ENCODE assay signal across 26 cellular contexts in the genomic region with DNA sequence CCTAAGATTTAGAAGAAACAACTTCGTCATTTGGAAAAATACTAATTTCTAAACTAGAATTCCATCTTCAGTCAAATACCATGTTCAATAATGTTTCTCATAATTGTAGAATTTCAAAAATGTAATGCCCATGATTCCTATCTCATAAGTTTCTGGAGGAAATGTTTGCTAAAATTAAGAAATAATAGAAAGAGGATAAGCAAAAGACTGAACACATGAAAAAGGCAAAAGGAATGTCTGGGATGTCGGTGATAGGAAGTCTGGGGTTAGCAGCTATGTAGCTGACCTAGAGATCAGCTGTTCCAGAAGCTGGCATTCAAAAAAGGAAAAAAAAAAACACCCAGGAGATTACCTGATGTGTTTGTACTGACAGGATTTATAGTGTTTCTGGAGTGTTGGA. TPM values are rescaled to one million over a fixed set of nuclear protein-coding genes. Genes with fewer than 3 reads are reported as not detected.
A peak's percentile ranks its signal among the peaks of the same experiment; 100 is the strongest.
DNase-seq lines count a peak whose midpoint lies in the region; ATAC-seq and TF ChIP-seq lines count a peak whose summit lies in the region.
"Had no signal": no experiment of that assay in that cellular context is flagged by ENCODE, and none has a peak within 500 bp of the region (broad histone marks: within the 10 kb centered on the region; RNA-seq: fewer than 3 reads in every experiment).

No MANE protein-coding gene starts in this region.

- POLR2A ChIA-PET in WTC11 (lab: Charles Lee), result no interaction called here
- POLR2A ChIA-PET in CD4-positive, alpha-beta memory T cell (lab: Charles Lee; ENCODE audit: partially characterized antibody), result no interaction called here

- no peak for TF ChIP-seq EP300 in stomach (IDR thresholded peaks at IDR 0.05)

- H3K36me3 Mint-ChIP-seq in GM23338 (ENCODE audit: low read depth), result peaks cover 7% of the 10 kb centered on the region
- H3K36me3 Mint-ChIP-seq in WTC11, result no peaks in the 10 kb centered on the region
- no peaks in the 10 kb centered on the region for H3K36me3 Mint-ChIP-seq in osteocyte (ENCODE audit: unreplicated experiment)
- H3K36me3 Mint-ChIP-seq in CD4-positive, alpha-beta memory T cell, result no peaks in the 10 kb centered on the region
- H3K36me3 Mint-ChIP-seq: naive B cell had no signal

- H3K36me3 ChIP-seq in GM23338 (ENCODE audit: insufficient read depth), result no peaks in the 10 kb centered on the region
- no peaks in the 10 kb centered on the region for H3K36me3 ChIP-seq in stomach
- no peaks in the 10 kb centered on the region for H3K36me3 ChIP-seq in CD4-positive, alpha-beta memory T cell (ENCODE audit: insufficient read depth, low read length)
- H3K36me3 ChIP-seq: BLaER1 treated with 17β-estradiol and CSF1 and Interleukin-3, amounts not matched to agents 10 nM and 100 nM; pancreas; right lobe of liver had no signal

- H3K4me3 Mint-ChIP-seq in GM23338 (no peak overlapping the region), WTC11 (no peak overlapping the region), osteocyte (ENCODE audit: unreplicated experiment) (no peak overlapping the region)
- no peak overlapping the region for H3K4me3 Mint-ChIP-seq in CD4-positive, alpha-beta memory T cell
- H3K4me3 Mint-ChIP-seq: naive B cell had no signal

- 71 to 84% (median 77%) methylated on average over 2 of the region's 2 CpGs for WGBS in stomach, 5 donors

- H2AFZ ChIP-seq in GM23338, result no peak overlapping the region

- 0 out of 2 replicates have a peak overlapping the region, but pooled peaks have one; percentile 49 for H3K27ac Mint-ChIP-seq in GM23338
- peak overlapping the region; percentile 76; the same call in 1 of the 2 replicates for H3K27ac Mint-ChIP-seq in WTC11
- peak overlapping the region; percentile 62 for H3K27ac Mint-ChIP-seq in osteocyte (ENCODE audit: unreplicated experiment)
- no peak overlapping the region for H3K27ac Mint-ChIP-seq in CD4-positive, alpha-beta memory T cell
- H3K27ac Mint-ChIP-seq: naive B cell had no signal

- H3K4me1 Mint-ChIP-seq in GM23338 (peaks cover 27% of the 10 kb centered on the region), WTC11 (peaks cover 57% of the 10 kb centered on the region), osteocyte (ENCODE audit: unreplicated experiment) (peaks cover 29% of the 10 kb centered on the region)
- H3K4me1 Mint-ChIP-seq in CD4-positive, alpha-beta memory T cell, result no peaks in the 10 kb centered on the region
- H3K4me1 Mint-ChIP-seq: naive B cell had no signal

- no peaks in the 10 kb centered on the region for H3K9me3 ChIP-seq in stomach
- peaks cover 0 to 2% of the 10 kb centered on the region in 2 donors for H3K9me3 ChIP-seq in CD4-positive, alpha-beta memory T cell (ENCODE audit: control insufficient read depth in 1 of 2, low read length in 2 of 2)
- H3K9me3 ChIP-seq: BLaER1 treated with 17β-estradiol and CSF1 and Interleukin-3, amounts not matched to agents 10 nM and 100 nM; pancreas; right lobe of liver had no signal

- DNase-seq in GM23338 (ENCODE audit: low spot score) (peak; percentile 10), WTC11 (ENCODE audit: low spot score) (no peak), glomerular visceral epithelial cell (ENCODE audit: extremely low spot score) (peak; percentile 6), osteocyte (ENCODE audit: extremely low spot score, unreplicated experiment) (no peak), stomach (no peak)
- no peak for DNase-seq in CD4-positive, alpha-beta memory T cell
- DNase-seq: activated CD4-positive, alpha-beta T cell treated with anti-CD3 and anti-CD28 coated beads for 1 hour; activated T-cell treated with anti-CD3 and anti-CD28 coated beads, Interleukin-2, amount 50 U/mL, for 1 hour; amniotic stem cell; Calu3; central memory CD4-positive, alpha-beta T cell; foreskin melanocyte; H7; hypothalamus; KG1; kidney; naive B cell; NCI-H187 treated with DMSO at 0.1 percent for 48 hours; NCI-H2227 treated with DMSO at 0.1 percent for 48 hours; OCI-M1; pancreas; right lobe of liver; Right ventricle myocardium superior had no signal

- TF ChIP-seq CTCF in GM23338 (conservative IDR thresholded peaks at IDR 0.05; ENCODE audit: low read depth in 2 of 2) (no peak), WTC11 (IDR thresholded peaks at IDR 0.05) (no peak), osteocyte (IDR thresholded peaks at IDR 0.05) (no peak), stomach (IDR thresholded peaks at IDR 0.05) (no peak)

- no peaks in the 10 kb centered on the region for H4K20me1 ChIP-seq in GM23338 (replicated peaks; ENCODE audit: insufficient read depth)
- H4K20me1 ChIP-seq: BLaER1 treated with 17β-estradiol and CSF1 and Interleukin-3, amounts not matched to agents 10 nM and 100 nM had no signal

- H3K4me1 ChIP-seq in GM23338 (ENCODE audit: insufficient read depth) (peaks cover 17% of the 10 kb centered on the region), stomach (no peaks in the 10 kb centered on the region)
- no peaks in the 10 kb centered on the region for H3K4me1 ChIP-seq in CD4-positive, alpha-beta memory T cell (ENCODE audit: insufficient read depth, low read length)
- H3K4me1 ChIP-seq: BLaER1 treated with 17β-estradiol and CSF1 and Interleukin-3, amounts not matched to agents 10 nM and 100 nM; pancreas; right lobe of liver had no signal

- no peaks in the 10 kb centered on the region for H3K27me3 Mint-ChIP-seq in GM23338 (ENCODE audit: insufficient read depth, low read depth, poor library complexity)
- H3K27me3 Mint-ChIP-seq in WTC11 (ENCODE audit: low read depth), result no peaks in the 10 kb centered on the region
- H3K27me3 Mint-ChIP-seq in osteocyte (ENCODE audit: unreplicated experiment), result no peaks in the 10 kb centered on the region
- H3K27me3 Mint-ChIP-seq in CD4-positive, alpha-beta memory T cell, result no peaks in the 10 kb centered on the region
- H3K27me3 Mint-ChIP-seq: naive B cell had no signal

- no peak for ATAC-seq in GM23338
- no peak for ATAC-seq in WTC11
- ATAC-seq in GM18858 (IDR thresholded peaks at IDR 0.05; ENCODE audit: unreplicated experiment), result no peak
- no peak for ATAC-seq in GM21576 (IDR thresholded peaks at IDR 0.05; ENCODE audit: unreplicated experiment)
- ATAC-seq: pancreas, right lobe of liver had no signal

- H3K4me2 ChIP-seq in GM23338, result no peak overlapping the region
- H3K4me2 ChIP-seq: BLaER1 treated with 17β-estradiol and CSF1 and Interleukin-3, amounts not matched to agents 10 nM and 100 nM had no signal

- intact Hi-C loops in stomach (cut with DNase I; ENCODE audit: low total_unique reads), result no loop called here
- intact Hi-C loops in CD4-positive, alpha-beta memory T cell (cut with micrococcal nuclease), result no loop called here

- H3K9me2 ChIP-seq in GM23338 (ENCODE audit: insufficient read depth), result no peaks in the 10 kb centered on the region; the same call in 1 of the 2 replicates

- no peaks in the 10 kb centered on the region; the same call in 2 of the 3 replicates for H3K9me3 Mint-ChIP-seq in GM23338
- H3K9me3 Mint-ChIP-seq in WTC11, result peaks cover 5% of the 10 kb centered on the region
- H3K9me3 Mint-ChIP-seq in osteocyte (ENCODE audit: unreplicated experiment), result no peaks in the 10 kb centered on the region
- peaks cover 0 to 11% (median 4%) of the 10 kb centered on the region in 8 donors for H3K9me3 Mint-ChIP-seq in CD4-positive, alpha-beta memory T cell

- H3K79me2 ChIP-seq in GM23338 (replicated peaks; ENCODE audit: insufficient read depth), result no peaks in the 10 kb centered on the region

- H3K27ac ChIP-seq in GM23338 (ENCODE audit: low read depth) (no peak overlapping the region), stomach (no peak overlapping the region)
- H3K27ac ChIP-seq in CD4-positive, alpha-beta memory T cell (ENCODE audit: low read depth, low read length), result no peak overlapping the region
- H3K27ac ChIP-seq: BLaER1 treated with 17β-estradiol and CSF1 and Interleukin-3, amounts not matched to agents 10 nM and 100 nM; pancreas; right lobe of liver had no signal

- CTCF ChIA-PET in WTC11 (lab: Charles Lee), result interaction anchor here (1.4 to 1.5 kb wide), 2 partner anchors 16 to 22 kb away, joined by 4 to 8 read pairs; no protein-coding TSS in a partner anchor
- CTCF ChIA-PET in CD4-positive, alpha-beta memory T cell (lab: Charles Lee; ENCODE audit: partially characterized antibody), result no interaction called here

- H3K4me3 ChIP-seq in GM23338, result no peak overlapping the region
- H3K4me3 ChIP-seq in stomach, result no peak overlapping the region
- H3K4me3 ChIP-seq in CD4-positive, alpha-beta memory T cell (ENCODE audit: low read length in 2 of 2), result no peak overlapping the region
- H3K4me3 ChIP-seq: BLaER1 treated with 17β-estradiol and CSF1 and Interleukin-3, amounts not matched to agents 10 nM and 100 nM; pancreas; right lobe of liver had no signal

- no peaks in the 10 kb centered on the region for H3K27me3 ChIP-seq in GM23338 (ENCODE audit: insufficient read depth)
- H3K27me3 ChIP-seq in stomach, result no peaks in the 10 kb centered on the region
- H3K27me3 ChIP-seq in CD4-positive, alpha-beta memory T cell (ENCODE audit: insufficient read depth, low read length), result no peaks in the 10 kb centered on the region
- H3K27me3 ChIP-seq: BLaER1 treated with 17β-estradiol and CSF1 and Interleukin-3, amounts not matched to agents 10 nM and 100 nM; pancreas; right lobe of liver had no signal

- no peaks in the 10 kb centered on the region for H3F3A ChIP-seq in GM23338 (replicated peaks; ENCODE audit: low read depth)

- no peak for TF ChIP-seq POLR2A in stomach (IDR thresholded peaks at IDR 0.05)

TF ChIP-seq in GM23338, 12 proteins besides CTCF, POLR2A, EP300 and RAD21:
- TF ChIP-seq ZNF331 (CRISPR knock-in tag; IDR thresholded peaks at IDR 0.05; ENCODE audit: low read depth) (no peak), JUNB (IDR thresholded peaks at IDR 0.05; ENCODE audit: unreplicated experiment) (no peak), STAT1 (IDR thresholded peaks at IDR 0.05; ENCODE audit: unreplicated experiment) (no peak), EZH2 (IDR thresholded peaks at IDR 0.05; ENCODE audit: low read depth, unreplicated experiment) (no peak)

RNA-seq across cellular contexts. Expression of a gene that starts 18.9 kb away (rescaled TPM):
- total RNA-seq in GM23338 (2014; rRNA removed; shearing (Covaris generic)), result 4.0 and 5.6 TPM in 2 replicates
- polyA plus RNA-seq in GM23338 (2016; fragmentation: Nextera tagmentation; extraction: Ambion mirVana), result 0.75 and 1.2 TPM in 2 replicates
- total RNA-seq in WTC11 (2021), result 7.8 to 13.9 TPM (median 13.1 TPM) in 3 replicates
- 11.0 and 14.6 TPM in 2 replicates for total RNA-seq in osteocyte
- total RNA-seq in stomach, result 1 to 10 TPM in 2 of 5 donors, under 1 TPM in 1, not detected in 2; 0.29 to 9.4 (median 1.7) TPM
- polyA plus RNA-seq in stomach, result under 1 TPM in 2 of 3 donors, not detected in 1; 0.06 to 0.50 TPM
- total RNA-seq in CD4-positive, alpha-beta memory T cell, result not detected
- not detected for polyA plus RNA-seq in CD4-positive, alpha-beta memory T cell
- total RNA-seq: Calu3 had no signal

Comparison
In these comparisons a context has a peak if more than half of its experiments do, and no peak if none do; other contexts are left out.
1. DNase-seq: peak in GM23338 (single experiment) and glomerular visceral epithelial cell (single experiment); none in WTC11 (single experiment), osteocyte (single experiment), stomach (single experiment) and CD4-positive, alpha-beta memory T cell (0 of 5).
2. H3K27ac Mint-ChIP-seq: peak in GM23338 (single experiment), WTC11 (single experiment) and osteocyte (single experiment); none in CD4-positive, alpha-beta memory T cell (0 of 7).